ENCODE assay signal across 8 cellular contexts in genomic region chr21:34367320-34367935, GRCh38. TPM values are rescaled to one million over a fixed set of nuclear protein-coding genes. Genes with fewer than 3 reads are reported as not detected.
DNase-seq lines count a peak whose midpoint lies in the region; ATAC-seq and TF ChIP-seq lines count a peak whose summit lies in the region.

No MANE protein-coding gene starts in this region.

- no peak overlapping the region for H4K91ac ChIP-seq in trophoblast cell (ENCODE audit: low read depth, low read length)

- no peaks in the 10 kb centered on the region for H3K79me2 ChIP-seq in trophoblast cell (ENCODE audit: control insufficient read depth, insufficient read depth, low read length, poor library complexity)

- H2AK5ac ChIP-seq in trophoblast cell (ENCODE audit: low read length), result no peak overlapping the region

- no peak overlapping the region for H4K12ac ChIP-seq in trophoblast cell (ENCODE audit: low read depth, low read length)

- no peak overlapping the region for H3K18ac ChIP-seq in trophoblast cell (ENCODE audit: low read length)

- peak overlapping the region; percentile 42 for H2BK12ac ChIP-seq in trophoblast cell (ENCODE audit: low read length)

- WGBS in trophoblast cell (ENCODE audit: extremely low coverage, insufficient coverage, insufficient read length), result no CpG with 5 or more reads among the region's 3 CpGs

- no peak overlapping the region for H3K4me3 ChIP-seq in HEK293 (ENCODE audit: low read depth, low read length)
- H3K4me3 ChIP-seq in trophoblast cell (ENCODE audit: low read depth, low read length), result no peak overlapping the region

- H4K8ac ChIP-seq in trophoblast cell (ENCODE audit: low read depth, low read length), result no peak overlapping the region

- no peak overlapping the region for H3K4ac ChIP-seq in trophoblast cell (ENCODE audit: low read depth, low read length)

- POLR2A ChIA-PET in HEK293 (lab: Yijun Ruan, JAX), result no interaction called here

- H2BK120ac ChIP-seq in trophoblast cell (ENCODE audit: insufficient read depth, low read length, poor library complexity), result no peak overlapping the region

- H3K9ac ChIP-seq in trophoblast cell (ENCODE audit: low read length), result no peak overlapping the region

- DNase-seq in COLO829 (ENCODE audit: low spot score), result peak; percentile 82
- peak; percentile 23 for DNase-seq in NCI-H526 treated with DMSO at 0.1 percent for 48 hours (lab: John Stamatoyannopoulos, UW)
- peak; percentile 56 for DNase-seq in activated CD8-positive, alpha-beta memory T cell treated with anti-CD3 and anti-CD28 coated beads for 24 hours
- peak; percentile 78 for DNase-seq in fibroblast of the conjunctiva (ENCODE audit: low read depth)
- DNase-seq in trophoblast cell, result peak; percentile 85 to 97

- H3K79me1 ChIP-seq in trophoblast cell (ENCODE audit: low read length), result peaks cover 2% of the 10 kb centered on the region

- no peak for TF ChIP-seq CTCF in HEK293 (tag by site-specific recombination; IDR thresholded peaks at IDR 0.05)

- no peak overlapping the region for H3K4me2 ChIP-seq in trophoblast cell (ENCODE audit: low read length)

- H3K27me3 ChIP-seq in trophoblast cell (ENCODE audit: insufficient read depth, low read length), result no peaks in the 10 kb centered on the region

- H2BK5ac ChIP-seq in trophoblast cell (ENCODE audit: low read depth, low read length, poor library complexity), result peak overlapping the region; percentile 64

- H3K36me3 ChIP-seq in HEK293 (ENCODE audit: control insufficient read depth in 2 of 2, insufficient read depth in 1 of 2, low read length in 2 of 2), result no peaks in the 10 kb centered on the region
- H3K36me3 ChIP-seq in trophoblast cell (ENCODE audit: control insufficient read depth in 1 of 2, insufficient read depth in 2 of 2, low read length in 2 of 2), result no peaks in the 10 kb centered on the region

- no peak overlapping the region for H3K27ac ChIP-seq in HEK293 (ENCODE audit: extremely low read depth, low read depth, low read length)
- H3K27ac ChIP-seq in trophoblast cell (ENCODE audit: low read depth, low read length), result no peak overlapping the region

- no peaks in the 10 kb centered on the region for H3K4me1 ChIP-seq in HEK293 (ENCODE audit: control insufficient read depth, insufficient read depth, low read length)
- no peaks in the 10 kb centered on the region for H3K4me1 ChIP-seq in trophoblast cell (ENCODE audit: control insufficient read depth in 1 of 2, insufficient read depth in 2 of 2, low read length in 2 of 2)

- ATAC-seq in HG03175 (IDR thresholded peaks at IDR 0.05; ENCODE audit: unreplicated experiment), result no peak
- ATAC-seq in GM18520 (IDR thresholded peaks at IDR 0.05; ENCODE audit: unreplicated experiment), result no peak

- H3K14ac ChIP-seq in trophoblast cell (ENCODE audit: low read length), result no peak overlapping the region

- H2AFZ ChIP-seq in trophoblast cell (ENCODE audit: insufficient read depth, low read length, poor library complexity), result no peak overlapping the region

- H3K9me3 ChIP-seq in HEK293 (ENCODE audit: control insufficient read depth, insufficient read depth, low read depth, low read length) (no peaks in the 10 kb centered on the region), trophoblast cell (ENCODE audit: insufficient read depth, low read depth, low read length) (no peaks in the 10 kb centered on the region)

- CTCF ChIA-PET in HEK293 (lab: Yijun Ruan, JAX), result interaction anchor here (0.5 to 2.0 kb wide), 22 partner anchors 13 to 1675 kb away, joined by 3 to 18 read pairs (median 3); no protein-coding TSS in a partner anchor

- H3K23ac ChIP-seq in trophoblast cell (ENCODE audit: low read length), result no peak overlapping the region

TF ChIP-seq in HEK293, 187 proteins besides CTCF, POLR2A, EP300 and RAD21 (continues in another document):
- TF ChIP-seq ZNF184 (tag by site-specific recombination; IDR thresholded peaks at IDR 0.05), result peak; percentile 44; the same call in 1 of the 2 replicates
- TF ChIP-seq ZNF394 (tag by site-specific recombination; IDR thresholded peaks at IDR 0.05; ENCODE audit: borderline replicate concordance), result peak; percentile 24; the same call in 1 of the 2 replicates
- no peak for TF ChIP-seq ZNF704 (tag by site-specific recombination; IDR thresholded peaks at IDR 0.05)
- no peak for TF ChIP-seq ZNF518A (tag by site-specific recombination; conservative IDR thresholded peaks at IDR 0.05; ENCODE audit: low read depth)
- 0 out of 2 replicates have a peak, but pooled peaks have one; percentile 17 for TF ChIP-seq ZIC2 (tag by site-specific recombination; IDR thresholded peaks at IDR 0.05)
- peak; percentile 45; the same call in 1 of the 2 replicates for TF ChIP-seq PRDM10 (tag by site-specific recombination; IDR thresholded peaks at IDR 0.05)
- no peak for TF ChIP-seq ZEB2 (tag by site-specific recombination; IDR thresholded peaks at IDR 0.05)

RNA-seq across cellular contexts. Expression of gene KCNE2, which starts 3.6 kb away (rescaled TPM):
- 0.25 and 0.37 TPM in 2 replicates for polyA plus RNA-seq in trophoblast cell (2013)

RNA-seq across cellular contexts. Expression of gene SMIM11, which starts 7.9 kb away (rescaled TPM):
- 4.6 and 4.8 TPM in 2 replicates for polyA plus RNA-seq in trophoblast cell (2013)

RNA-seq across cellular contexts. Expression of gene SMIM34, which starts 56.3 kb away (rescaled TPM):
- not detected in 2 replicates for polyA plus RNA-seq in trophoblast cell (2013)

Comparison
In these comparisons a context has a peak if more than half of its experiments do, and no peak if none do; other contexts are left out.
1. DNase-seq: peak in every context shown above with its lines; median percentile 91 in trophoblast cell; 82 in COLO829; 78 in fibroblast of the conjunctiva; 56 in activated CD8-positive, alpha-beta memory T cell treated with anti-CD3 and anti-CD28 coated beads for 24 hours; 23 in NCI-H526 treated with DMSO at 0.1 percent for 48 hours.